ENCODE assay signal across 9 cellular contexts in the genomic region with DNA sequence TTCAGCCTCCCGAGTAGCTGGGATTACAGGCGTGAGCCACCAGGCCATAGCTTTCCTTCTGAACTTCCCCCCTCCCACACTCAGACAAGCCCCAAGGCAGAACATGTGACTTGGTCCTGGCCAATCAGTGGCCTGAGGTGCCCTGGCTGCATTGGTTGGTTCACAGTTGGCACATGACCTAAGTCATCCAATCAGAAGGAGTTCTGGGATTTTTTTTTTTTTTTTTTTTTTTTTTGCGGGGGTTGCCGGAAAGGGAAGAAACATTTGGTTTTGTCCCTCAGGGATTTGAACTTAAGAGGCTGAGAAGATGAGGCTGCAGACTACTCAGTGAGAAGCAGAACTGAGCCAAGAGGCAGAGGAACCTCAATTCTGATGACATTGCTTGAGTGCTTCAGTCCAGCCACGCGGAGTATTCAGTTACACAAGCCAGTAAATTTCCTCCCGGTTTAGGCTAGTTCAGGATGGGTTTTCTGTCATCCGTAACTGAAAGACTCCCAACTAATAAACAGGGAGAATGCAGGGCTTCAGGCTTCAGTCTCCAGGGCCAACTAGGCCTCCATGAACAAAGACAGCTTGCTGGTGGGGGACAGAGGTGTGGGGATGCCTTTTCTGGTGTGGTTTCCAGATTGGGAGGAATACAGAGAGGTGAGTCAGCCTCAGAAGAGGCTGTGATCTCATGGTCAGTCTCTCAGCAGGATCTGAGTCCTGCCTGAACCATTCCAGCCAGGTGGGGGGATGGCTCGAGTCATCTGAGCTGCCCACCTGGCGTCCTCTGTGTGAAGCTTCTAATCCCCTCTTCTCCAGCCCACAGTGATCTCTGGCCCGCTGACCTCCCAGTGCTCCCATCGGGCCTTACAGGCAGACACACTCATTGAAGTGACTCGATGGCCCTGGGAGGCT. TPM values are rescaled to one million over a fixed set of nuclear protein-coding genes. Genes with fewer than 3 reads are reported as not detected.
DNase-seq lines count a peak whose midpoint lies in the region; ATAC-seq and TF ChIP-seq lines count a peak whose summit lies in the region.
"Had no signal": no experiment of that assay in that cellular context is flagged by ENCODE, and none has a peak within 500 bp of the region (broad histone marks: within the 10 kb centered on the region; RNA-seq: fewer than 3 reads in every experiment).

No MANE protein-coding gene starts in this region.

- H3K27me3 ChIP-seq in stomach, result no peaks in the 10 kb centered on the region
- no peaks in the 10 kb centered on the region for H3K27me3 ChIP-seq in suprapubic skin
- H3K27me3 ChIP-seq: SJSA1 had no signal

- peaks cover 9 to 30% (median 25%) of the 10 kb centered on the region in 4 donors for H3K4me1 ChIP-seq in stomach
- H3K4me1 ChIP-seq in suprapubic skin, result peaks cover 25% of the 10 kb centered on the region

- DNase-seq in ELF-1 (ENCODE audit: low read depth, low spot score) (peak; percentile 93), NCI-H446 treated with DMSO at 0.1 percent for 48 hours (lab: John Stamatoyannopoulos, UW) (peak; percentile 27), stomach (no peak), suprapubic skin (ENCODE audit: low spot score in 2 of 2) (no peak)
- peak; percentile 62 for DNase-seq in stimulated activated CD4-positive, alpha-beta T cell treated with anti-CD3 and anti-CD28 coated beads, Interleukin-15, amount 100 ng/mL, for 24 hours

- H3K9me3 ChIP-seq in stomach (no peaks in the 10 kb centered on the region), suprapubic skin (no peaks in the 10 kb centered on the region)
- H3K9me3 ChIP-seq: SJSA1 had no signal

- no peak for TF ChIP-seq CTCF in stomach (IDR thresholded peaks at IDR 0.05)
- no peak for TF ChIP-seq CTCF in suprapubic skin (IDR thresholded peaks at IDR 0.05)

- TF ChIP-seq POLR2A in stomach (IDR thresholded peaks at IDR 0.05) (no peak), suprapubic skin (IDR thresholded peaks at IDR 0.05) (no peak)

- H3K4me3 ChIP-seq in stomach (no peak overlapping the region), suprapubic skin (no peak overlapping the region)
- H3K4me3 ChIP-seq: SJSA1 had no signal

- H3K36me3 Mint-ChIP-seq in dendritic cell treated with granulocyte-macrophage colony-stimulating factor and Interleukin-4, amounts not matched to agents 40 ng/mL and 50 ng/mL, for 4 days (ENCODE audit: low read depth), result peaks cover 27% of the 10 kb centered on the region

- H3K27ac Mint-ChIP-seq in dendritic cell treated with granulocyte-macrophage colony-stimulating factor and Interleukin-4, amounts not matched to agents 40 ng/mL and 50 ng/mL, for 4 days, result peak overlapping the region; percentile 88

- H3K4me3 Mint-ChIP-seq in dendritic cell treated with granulocyte-macrophage colony-stimulating factor and Interleukin-4, amounts not matched to agents 40 ng/mL and 50 ng/mL, for 4 days, result peak overlapping the region; percentile 37

- H3K27me3 Mint-ChIP-seq in dendritic cell treated with granulocyte-macrophage colony-stimulating factor and Interleukin-4, amounts not matched to agents 40 ng/mL and 50 ng/mL, for 4 days, result peaks cover 14% of the 10 kb centered on the region

- peaks cover 10 to 15% (median 11%) of the 10 kb centered on the region in 4 donors for H3K36me3 ChIP-seq in stomach
- peaks cover 7% of the 10 kb centered on the region for H3K36me3 ChIP-seq in suprapubic skin

- intact Hi-C loops in dendritic cell treated with granulocyte-macrophage colony-stimulating factor and Interleukin-4, amounts not matched to agents 40 ng/mL and 50 ng/mL, for 4 days (cut with micrococcal nuclease), result no loop called here
- intact Hi-C loops in stomach (cut with DNase I; ENCODE audit: low total_unique reads), result no loop called here

- H3K27ac ChIP-seq in stomach, result peak overlapping the region in 1 of 5 donors; percentile 23
- no peak overlapping the region for H3K27ac ChIP-seq in suprapubic skin
- H3K27ac ChIP-seq: SJSA1 had no signal

- H3K4me1 Mint-ChIP-seq in dendritic cell treated with granulocyte-macrophage colony-stimulating factor and Interleukin-4, amounts not matched to agents 40 ng/mL and 50 ng/mL, for 4 days (ENCODE audit: low read depth), result peaks cover 78% of the 10 kb centered on the region

- TF ChIP-seq EP300 in stomach (IDR thresholded peaks at IDR 0.05) (no peak), suprapubic skin (IDR thresholded peaks at IDR 0.05) (no peak)

- ATAC-seq in GM21423 (IDR thresholded peaks at IDR 0.05; ENCODE audit: unreplicated experiment) (peak; percentile 33), GM18511 (IDR thresholded peaks at IDR 0.05; ENCODE audit: unreplicated experiment) (no peak)

- WGBS in stomach, 5 donors, result 83 to 91% (median 89%) methylated on average over 13 of the region's 13 CpGs
- 85% methylated on average over 8 of the region's 13 CpGs for WGBS in suprapubic skin

- H3K9me3 Mint-ChIP-seq in dendritic cell treated with granulocyte-macrophage colony-stimulating factor and Interleukin-4, amounts not matched to agents 40 ng/mL and 50 ng/mL, for 4 days, result no peaks in the 10 kb centered on the region

RNA-seq across cellular contexts. Expression of a gene that starts 9.2 kb away (rescaled TPM):
- total RNA-seq in stomach, result 1,000 to 10,000 TPM in 1 of 5 donors, 100 to 1,000 TPM in 4; 244 to 1,175 (median 701) TPM
- 1,000 to 10,000 TPM; 1,451 to 2,006 (median 1,527) TPM for polyA plus RNA-seq in stomach
- total RNA-seq in suprapubic skin, result 1,000 to 10,000 TPM in 3 of 4 donors, 100 to 1,000 TPM in 1; 781 to 1,090 (median 1,063) TPM

Comparison
In these comparisons a context has a peak if more than half of its experiments do, and no peak if none do; other contexts are left out.
1. DNase-seq: peak in ELF-1 (single experiment), NCI-H446 treated with DMSO at 0.1 percent for 48 hours (single experiment) and stimulated activated CD4-positive, alpha-beta T cell treated with anti-CD3 and anti-CD28 coated beads, Interleukin-15, amount 100 ng/mL, for 24 hours (single experiment); none in stomach (single experiment) and suprapubic skin (0 of 2).